ENCODE assay signal across 24 cellular contexts in genomic region chr1:78153092-78153736, GRCh38.
"Had no signal": no experiment of that assay in that cellular context is flagged by ENCODE, and none has a peak within 500 bp of the region (broad histone marks: within the 10 kb centered on the region; RNA-seq: fewer than 3 reads in every experiment).

No MANE protein-coding gene starts in this region.

- H3K27me3 ChIP-seq: breast epithelium, SJSA1 had no signal

- H3K4me3 Mint-ChIP-seq: activated CD8-positive, alpha-beta T cell treated with anti-CD3 and anti-CD28 coated beads, Interleukin-2, amount 10 ng/mL, durations not matched to agents 7 days and 5 days; activated naive CD4-positive, alpha-beta T cell treated with anti-CD3 and anti-CD28 coated beads, Interleukin-2, amount 50 U/mL, for 24 hours; activated T-cell treated with anti-CD3 and anti-CD28 coated beads, Interleukin-2, amount 50 U/mL, for 24 hours; activated T-helper 1 cell treated with anti-CD3 and anti-CD28 coated beads, Interleukin-12 subunit alpha, Interleukin-12 subunit beta, Interleukin-2, Interleukin-4 antibody, amounts not matched to agents 30 ng/mL and 10 ng/mL and 1 ng/mL, durations not matched to agents 14 hours and 24 hours and 36 hours; T-helper 2 cell treated with Interferon-gamma antibody and Interleukin-4, amounts not matched to agents 5 μg/mL and 100 μg/mL, for 36 hours; WTC11 had no signal

- H3K9me3 ChIP-seq: breast epithelium, SJSA1 had no signal

- H3K36me3 ChIP-seq: breast epithelium, SJSA1 had no signal

- H3K27ac ChIP-seq: breast epithelium, SJSA1 had no signal

- H3K36me3 Mint-ChIP-seq: activated naive CD4-positive, alpha-beta T cell treated with anti-CD3 and anti-CD28 coated beads, Interleukin-2, amount 50 U/mL, for 24 hours; WTC11 had no signal

- H3K4me1 Mint-ChIP-seq: activated naive CD4-positive, alpha-beta T cell treated with anti-CD3 and anti-CD28 coated beads, Interleukin-2, amount 50 U/mL, for 24 hours had no signal

- H3K4me3 ChIP-seq: breast epithelium, SJSA1 had no signal

- DNase-seq: activated CD4-positive, alpha-beta T cell treated with anti-CD3 and anti-CD28 coated beads for 48 hours; activated CD4-positive, alpha-beta T cell treated with anti-CD3 and anti-CD28 coated beads, Interleukin-2, amount 50 U/mL, for 4 hours; activated CD4-positive, CD25-positive, alpha-beta regulatory T cell treated with anti-CD3 and anti-CD28 coated beads, Interleukin-2, amount 50 U/mL, for 72 hours; activated CD8-positive, alpha-beta T cell treated with anti-CD3 and anti-CD28 coated beads, Interleukin-2, amount 10 ng/mL, durations not matched to agents 7 days and 5 days; activated effector memory CD4-positive, alpha-beta T cell treated with Interleukin-2 at 50 U/mL for 16 hours; activated naive CD4-positive, alpha-beta T cell; activated T-cell treated with anti-CD3 and anti-CD28 coated beads, Interleukin-2, amount 50 U/mL, for 24 hours; aorta; caudate nucleus; NCI-H1105 treated with DMSO at 0.1 percent for 48 hours; NCI-H1436 treated with DMSO at 0.1 percent for 48 hours; NCI-H187; NCI-H2081; NCI-H510A treated with DMSO at 0.1 percent for 48 hours; NCI-H69; SHP77; SW 1271 had no signal

- ATAC-seq: activated CD8-positive, alpha-beta T cell treated with anti-CD3 and anti-CD28 coated beads, Interleukin-2, amount 10 ng/mL, durations not matched to agents 7 days and 5 days; SK-N-SH treated with all-trans-retinoic acid at 6 μM for 48 hours; WTC11 had no signal

- H3K4me1 ChIP-seq: breast epithelium, SJSA1 had no signal

- H3K9me3 Mint-ChIP-seq: activated naive CD4-positive, alpha-beta T cell treated with anti-CD3 and anti-CD28 coated beads, Interleukin-2, amount 50 U/mL, for 24 hours; activated T-cell treated with anti-CD3 and anti-CD28 coated beads, Interleukin-2, amount 50 U/mL, for 24 hours; activated T-helper 1 cell treated with anti-CD3 and anti-CD28 coated beads, Interleukin-12 subunit alpha, Interleukin-12 subunit beta, Interleukin-2, Interleukin-4 antibody, amounts not matched to agents 30 ng/mL and 10 ng/mL and 1 ng/mL, durations not matched to agents 14 hours and 24 hours and 36 hours; T-helper 2 cell treated with Interferon-gamma antibody and Interleukin-4, amounts not matched to agents 5 μg/mL and 100 μg/mL, for 36 hours had no signal

- H3K27ac Mint-ChIP-seq: activated CD8-positive, alpha-beta T cell treated with anti-CD3 and anti-CD28 coated beads, Interleukin-2, amount 10 ng/mL, durations not matched to agents 7 days and 5 days; activated naive CD4-positive, alpha-beta T cell treated with anti-CD3 and anti-CD28 coated beads, Interleukin-2, amount 50 U/mL, for 24 hours; activated T-cell treated with anti-CD3 and anti-CD28 coated beads, Interleukin-2, amount 50 U/mL, for 24 hours; activated T-helper 1 cell treated with anti-CD3 and anti-CD28 coated beads, Interleukin-12 subunit alpha, Interleukin-12 subunit beta, Interleukin-2, Interleukin-4 antibody, amounts not matched to agents 30 ng/mL and 10 ng/mL and 1 ng/mL, durations not matched to agents 14 hours and 24 hours and 36 hours; T-helper 2 cell treated with Interferon-gamma antibody and Interleukin-4, amounts not matched to agents 5 μg/mL and 100 μg/mL, for 36 hours; WTC11 had no signal
